Comparison of ENCODE assay signal across 16 cellular contexts in genomic region chr19:7101498-7102253, GRCh38. TPM values are rescaled to one million over a fixed set of nuclear protein-coding genes. Genes with fewer than 3 reads are reported as not detected.
A peak's percentile ranks its signal among the peaks of the same experiment; 100 is the strongest.
DNase-seq lines count a peak whose midpoint lies in the region; ATAC-seq and TF ChIP-seq lines count a peak whose summit lies in the region.
"Had no signal": no experiment of that assay in that cellular context is flagged by ENCODE, and none has a peak within 500 bp of the region (broad histone marks: within the 10 kb centered on the region; RNA-seq: fewer than 3 reads in every experiment).

No MANE protein-coding gene starts in this region.

- peaks cover 10 to 20% of the 10 kb centered on the region in 2 donors for H3K4me1 Mint-ChIP-seq in natural killer cell
- peaks cover 10 to 11% of the 10 kb centered on the region in 2 donors for H3K4me1 Mint-ChIP-seq in natural killer cell treated with Interleukin-12 subunit alpha and Interleukin-12 subunit beta and Interleukin-15 and Interleukin-18, amount 100 ng/mL, for 72 hours (ENCODE audit: low read depth in 2 of 2)

- no peaks in the 10 kb centered on the region for H3K36me3 ChIP-seq in KMS-11 (ENCODE audit: insufficient read depth)
- H3K36me3 ChIP-seq in BE2C = no peaks in the 10 kb centered on the region
- H3K36me3 ChIP-seq: SJCRH30, tibial artery had no signal

- H2AFZ ChIP-seq in KMS-11 (ENCODE audit: low read depth) = 0 out of 2 replicates have a peak overlapping the region, but pooled peaks have one; percentile 8

- H3K9me3 Mint-ChIP-seq in natural killer cell = peaks cover 2 to 6% of the 10 kb centered on the region in 2 donors
- peaks cover 9% of the 10 kb centered on the region for H3K9me3 Mint-ChIP-seq in natural killer cell treated with Interleukin-12 subunit alpha and Interleukin-12 subunit beta and Interleukin-15 and Interleukin-18, amount 100 ng/mL, for 72 hours

- no peak overlapping the region for H3K4me3 ChIP-seq in KMS-11 (IDR thresholded peaks at IDR 0.05; ENCODE audit: insufficient read depth, low read depth, low read length)
- H3K4me3 ChIP-seq in BE2C (ENCODE audit: low read depth, low read length) = no peak overlapping the region
- H3K4me3 ChIP-seq: lung, SJCRH30, tibial artery had no signal

- no peaks in the 10 kb centered on the region for H3K27me3 ChIP-seq in KMS-11 (ENCODE audit: insufficient read depth, low read depth)
- no peaks in the 10 kb centered on the region for H3K27me3 ChIP-seq in BE2C
- H3K27me3 ChIP-seq: SJCRH30, tibial artery had no signal

- ATAC-seq in natural killer cell (no peak), HG02981 (IDR thresholded peaks at IDR 0.05; ENCODE audit: unreplicated experiment) (no peak)
- no peak for ATAC-seq in natural killer cell treated with Interleukin-12 subunit alpha and Interleukin-12 subunit beta and Interleukin-15 and Interleukin-18, amount 100 ng/mL, for 72 hours
- ATAC-seq: activated CD4-positive, CD25-positive, alpha-beta regulatory T cell treated with anti-CD3 and anti-CD28 coated beads, Interleukin-2, amount 50 U/mL, for 24 hours; stimulated activated memory B cell treated with anti-CD40 and anti-IgM and Interleukin-4, amounts not matched to agents 10 μg/mL and 1 μg/mL and 100 μg/mL, for 72 hours had no signal

- H3K27ac ChIP-seq in KMS-11 = no peak overlapping the region
- H3K27ac ChIP-seq: SJCRH30, tibial artery had no signal

- no peaks in the 10 kb centered on the region for H3K79me2 ChIP-seq in KMS-11 (ENCODE audit: insufficient read depth, low read depth)

- peak overlapping the region; percentile 31; the same call in 1 of the 2 replicates for H3K4me2 ChIP-seq in KMS-11

- H3K9ac ChIP-seq in KMS-11 = no peak overlapping the region

- H3K4me1 ChIP-seq in KMS-11 (ENCODE audit: low read depth, poor library complexity, severe bottlenecking) = peaks cover 33% of the 10 kb centered on the region
- H3K4me1 ChIP-seq in BE2C = no peaks in the 10 kb centered on the region
- H3K4me1 ChIP-seq: SJCRH30 had no signal

- peak overlapping the region; percentile 49 for H3K4me3 Mint-ChIP-seq in natural killer cell
- H3K4me3 Mint-ChIP-seq in natural killer cell treated with Interleukin-12 subunit alpha and Interleukin-12 subunit beta and Interleukin-15 and Interleukin-18, amount 100 ng/mL, for 72 hours = no peak overlapping the region
- H3K4me3 Mint-ChIP-seq: dendritic cell treated with granulocyte-macrophage colony-stimulating factor and Interleukin-4, amounts not matched to agents 40 ng/mL and 50 ng/mL, for 4 days; stimulated activated memory B cell treated with anti-CD40 and anti-IgM and Interleukin-4, amounts not matched to agents 10 μg/mL and 1 μg/mL and 100 μg/mL, for 72 hours had no signal

- intact Hi-C loops in natural killer cell (cut with micrococcal nuclease) = loop anchor here (1.0 kb wide), 3 partner anchors 240 to 698 kb away; no protein-coding TSS in a partner anchor
- intact Hi-C loops in head of caudate nucleus (cut with DNase I) = loop anchor here (5.0 kb wide), 1 partner anchor 241 kb away; no protein-coding TSS in a partner anchor

- no peak for TF ChIP-seq CTCF in natural killer cell (IDR thresholded peaks at IDR 0.05)
- no peak for TF ChIP-seq CTCF in KMS-11 (conservative IDR thresholded peaks at IDR 0.05; ENCODE audit: low read depth, low read length)
- no peak for TF ChIP-seq CTCF in BE2C (IDR thresholded peaks at IDR 0.05; ENCODE audit: low read depth, low read length)

- no peak overlapping the region for H3K27ac Mint-ChIP-seq in natural killer cell
- H3K27ac Mint-ChIP-seq in natural killer cell treated with Interleukin-12 subunit alpha and Interleukin-12 subunit beta and Interleukin-15 and Interleukin-18, amount 100 ng/mL, for 72 hours = no peak overlapping the region
- H3K27ac Mint-ChIP-seq: dendritic cell treated with granulocyte-macrophage colony-stimulating factor and Interleukin-4, amounts not matched to agents 40 ng/mL and 50 ng/mL, for 4 days; stimulated activated memory B cell treated with anti-CD40 and anti-IgM and Interleukin-4, amounts not matched to agents 10 μg/mL and 1 μg/mL and 100 μg/mL, for 72 hours had no signal

- H3K9me3 ChIP-seq in BE2C = no peaks in the 10 kb centered on the region
- H3K9me3 ChIP-seq: tibial artery had no signal

- DNase-seq in natural killer cell (no peak), BE2C (no peak), head of caudate nucleus (no peak)
- no peak for DNase-seq in natural killer cell treated with Interleukin-12 subunit alpha and Interleukin-12 subunit beta and Interleukin-15 and Interleukin-18, amount 100 ng/mL, for 72 hours (ENCODE audit: low spot score)
- DNase-seq in central memory CD4-positive, alpha-beta T cell = peak; percentile 55
- DNase-seq: DMS 273 treated with DMSO at 0.1 percent for 48 hours, tibial artery had no signal

- H4K20me1 ChIP-seq in KMS-11 (ENCODE audit: insufficient read depth) = no peaks in the 10 kb centered on the region

- no peaks in the 10 kb centered on the region for H3K36me3 Mint-ChIP-seq in natural killer cell
- H3K36me3 Mint-ChIP-seq in natural killer cell treated with Interleukin-12 subunit alpha and Interleukin-12 subunit beta and Interleukin-15 and Interleukin-18, amount 100 ng/mL, for 72 hours = peaks cover 6% of the 10 kb centered on the region
- H3K36me3 Mint-ChIP-seq: stimulated activated memory B cell treated with anti-CD40 and anti-IgM and Interleukin-4, amounts not matched to agents 10 μg/mL and 1 μg/mL and 100 μg/mL, for 72 hours had no signal

- H3K27me3 Mint-ChIP-seq in natural killer cell (ENCODE audit: low read depth in 2 of 2) = no peaks in the 10 kb centered on the region
- no peaks in the 10 kb centered on the region for H3K27me3 Mint-ChIP-seq in natural killer cell treated with Interleukin-12 subunit alpha and Interleukin-12 subunit beta and Interleukin-15 and Interleukin-18, amount 100 ng/mL, for 72 hours
- H3K27me3 Mint-ChIP-seq: stimulated activated memory B cell treated with anti-CD40 and anti-IgM and Interleukin-4, amounts not matched to agents 10 μg/mL and 1 μg/mL and 100 μg/mL, for 72 hours had no signal

RNA-seq across cellular contexts. Expression of gene ZNF557, which starts 32.2 kb away (rescaled TPM):
- total RNA-seq in natural killer cell = 10 to 100 TPM; 10.7 to 14.5 (median 10.9) TPM
- 10 to 100 TPM; 14.0 to 17.3 TPM for total RNA-seq in natural killer cell treated with Interleukin-12 subunit alpha and Interleukin-12 subunit beta and Interleukin-15 and Interleukin-18, amount 100 ng/mL, for 72 hours
- polyA plus RNA-seq in BE2C (2012; ENCODE audit: insufficient read depth, insufficient read length, low read depth) = 7.3 TPM

RNA-seq across cellular contexts. Expression of gene MBD3L3, which starts 43.2 kb away (rescaled TPM):
- not detected for total RNA-seq in natural killer cell
- not detected for total RNA-seq in natural killer cell treated with Interleukin-12 subunit alpha and Interleukin-12 subunit beta and Interleukin-15 and Interleukin-18, amount 100 ng/mL, for 72 hours
- not detected for polyA plus RNA-seq in BE2C (2012; ENCODE audit: insufficient read depth, insufficient read length, low read depth)
- total RNA-seq: fibroblast of villous mesenchyme, lung, M059J, SJCRH30 had no signal
- polyA plus RNA-seq: lung had no signal

RNA-seq across cellular contexts. Expression of gene MBD3L2, which starts 52.6 kb away (rescaled TPM):
- not detected for total RNA-seq in natural killer cell
- total RNA-seq in natural killer cell treated with Interleukin-12 subunit alpha and Interleukin-12 subunit beta and Interleukin-15 and Interleukin-18, amount 100 ng/mL, for 72 hours = not detected
- polyA plus RNA-seq in BE2C (2012; ENCODE audit: insufficient read depth, insufficient read length, low read depth) = not detected
- total RNA-seq: fibroblast of villous mesenchyme, lung, M059J, SJCRH30 had no signal
- polyA plus RNA-seq: lung had no signal
